10 cellular contexts compared by ENCODE assay signal in the genomic region with DNA sequence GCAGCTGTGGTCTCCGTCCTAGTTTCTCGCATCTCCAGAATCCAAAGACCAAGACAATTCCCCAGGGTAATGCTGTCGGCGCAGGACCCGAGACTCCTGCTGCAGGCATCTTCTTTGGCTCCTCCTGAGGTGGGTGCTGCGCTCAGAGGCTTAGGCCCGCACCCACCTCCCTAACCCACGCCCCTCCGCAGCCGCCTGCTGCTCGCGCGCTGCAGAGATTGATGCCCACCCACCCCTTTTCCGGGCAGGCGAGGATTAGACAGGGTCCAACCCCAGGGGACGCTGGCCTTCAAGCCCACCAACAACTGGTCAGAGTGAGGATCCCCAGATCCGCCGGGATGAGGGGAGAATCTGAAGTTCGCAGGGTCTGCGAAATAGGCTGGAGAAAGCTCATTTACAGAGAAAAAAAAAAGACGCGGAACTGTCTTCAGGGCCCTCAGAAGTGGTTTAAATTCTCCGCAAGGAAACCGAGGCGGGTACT. TPM values are rescaled to one million over a fixed set of nuclear protein-coding genes. Genes with fewer than 3 reads are reported as not detected.
A peak's percentile ranks its signal among the peaks of the same experiment; 100 is the strongest.
DNase-seq lines count a peak whose midpoint lies in the region.
"Had no signal": no experiment of that assay in that cellular context is flagged by ENCODE, and none has a peak within 500 bp of the region (broad histone marks: within the 10 kb centered on the region; RNA-seq: fewer than 3 reads in every experiment).

No MANE protein-coding gene starts in this region.

- no peaks in the 10 kb centered on the region for H3K79me2 ChIP-seq in GM23248 (ENCODE audit: insufficient read depth)

- H3K27ac ChIP-seq in GM23248 (0 out of 2 replicates have a peak overlapping the region, but pooled peaks have one; percentile 7), iPS-18a (ENCODE audit: low read length) (no peak overlapping the region), skeletal muscle tissue (ENCODE audit: low read depth, low read length) (no peak overlapping the region)

- 28 to 31% methylated on average over 22 to 23 of the region's 25 CpGs for WGBS in GM23248 (ENCODE audit: low coverage in 1 of 2, low lambda C conversion rate in 2 of 2, missing lambda C conversion rate in 2 of 2), 2 experiments

- H4K20me1 ChIP-seq in GM23248 (ENCODE audit: insufficient read depth), result no peaks in the 10 kb centered on the region

- no peaks in the 10 kb centered on the region for H3K9me3 ChIP-seq in GM23248 (ENCODE audit: low read depth)
- H3K9me3 ChIP-seq in adipocyte (ENCODE audit: control insufficient read depth, low read length), result peaks cover 7% of the 10 kb centered on the region
- H3K9me3 ChIP-seq in iPS-18a (ENCODE audit: control insufficient read depth, low read depth, low read length), result no peaks in the 10 kb centered on the region
- no peaks in the 10 kb centered on the region for H3K9me3 ChIP-seq in skeletal muscle tissue (ENCODE audit: control insufficient read depth in 3 of 3, low read length in 3 of 3)
- H3K9me3 ChIP-seq: mucosa of descending colon had no signal

- H3K4me3 ChIP-seq in GM23248, result peak overlapping the region; percentile 74
- peak overlapping the region; percentile 83 for H3K4me3 ChIP-seq in adipocyte (ENCODE audit: low read length)
- peak overlapping the region; percentile 67 for H3K4me3 ChIP-seq in iPS-18a (ENCODE audit: low read length)
- H3K4me3 ChIP-seq in skeletal muscle tissue (ENCODE audit: low read length in 3 of 3), result peak overlapping the region; percentile 62 to 71 (median 70)
- H3K4me3 ChIP-seq: mucosa of descending colon had no signal

- peaks cover 6% of the 10 kb centered on the region; the same call in 1 of the 2 replicates for H3K4me1 ChIP-seq in GM23248 (ENCODE audit: insufficient read depth)
- peaks cover 14% of the 10 kb centered on the region for H3K4me1 ChIP-seq in adipocyte (ENCODE audit: control insufficient read depth, insufficient read depth, low read length)
- H3K4me1 ChIP-seq in iPS-18a (ENCODE audit: control insufficient read depth, low read depth, low read length), result no peaks in the 10 kb centered on the region
- H3K4me1 ChIP-seq in skeletal muscle tissue (ENCODE audit: control insufficient read depth in 3 of 3, insufficient read depth in 3 of 3, low read length in 3 of 3), result peaks cover 13 to 14% (median 14%) of the 10 kb centered on the region in 3 donors

- no peaks in the 10 kb centered on the region for H3K9me2 ChIP-seq in GM23248 (ENCODE audit: insufficient read depth)

- peak overlapping the region; percentile 87 for H2AFZ ChIP-seq in GM23248

- H3K4me2 ChIP-seq in GM23248 (ENCODE audit: unreplicated experiment), result peak overlapping the region; percentile 77

- H3K9ac ChIP-seq in GM23248, result peak overlapping the region; percentile 65
- H3K9ac ChIP-seq in adipocyte (ENCODE audit: low read length), result peak overlapping the region; percentile 87
- peak overlapping the region; percentile 6 for H3K9ac ChIP-seq in iPS-18a (ENCODE audit: low read length)
- peak overlapping the region; percentile 15 to 64 (median 19) for H3K9ac ChIP-seq in skeletal muscle tissue (ENCODE audit: low read depth in 1 of 3, low read length in 3 of 3)

- DNase-seq in GM23248, result no peak
- no peak for DNase-seq in adipocyte (ENCODE audit: low read depth)
- no peak for DNase-seq in SW480 (ENCODE audit: low spot score)
- no peak for DNase-seq in AG08396 (ENCODE audit: low spot score)
- DNase-seq in NCI-H446 (lab: John Stamatoyannopoulos, UW), result no peak
- no peak for DNase-seq in NCI-H1930 (lab: John Stamatoyannopoulos, UW)
- DNase-seq: NK-92 treated with Interleukin-12 subunit alpha and Interleukin-12 subunit beta, amount 100 ng/mL, for 24 hours had no signal

- H3K27me3 ChIP-seq in GM23248 (replicated peaks; ENCODE audit: insufficient read depth) (no peaks in the 10 kb centered on the region; the same call in 1 of the 2 replicates), adipocyte (replicated peaks; ENCODE audit: control insufficient read depth, insufficient read depth, low read length) (no peaks in the 10 kb centered on the region), iPS-18a (ENCODE audit: control insufficient read depth, insufficient read depth, low read length) (peaks cover 51% of the 10 kb centered on the region), skeletal muscle tissue (ENCODE audit: control insufficient read depth in 3 of 3, insufficient read depth in 3 of 3, low read length in 3 of 3) (peaks cover 14 to 33% (median 18%) of the 10 kb centered on the region in 3 donors)

- H3K36me3 ChIP-seq in GM23248 (ENCODE audit: low read depth), result no peaks in the 10 kb centered on the region
- H3K36me3 ChIP-seq in adipocyte (ENCODE audit: control insufficient read depth, insufficient read depth, low read length, severe bottlenecking), result no peaks in the 10 kb centered on the region
- H3K36me3 ChIP-seq in iPS-18a (ENCODE audit: control insufficient read depth, low read depth, low read length), result no peaks in the 10 kb centered on the region
- H3K36me3 ChIP-seq in skeletal muscle tissue (ENCODE audit: control insufficient read depth in 3 of 3, insufficient read depth in 3 of 3, low read length in 3 of 3), result no peaks in the 10 kb centered on the region

- in situ Hi-C loops in GM23248 (cut with MboI), result no loop called here

- H3F3A ChIP-seq in GM23248 (ENCODE audit: insufficient read depth), result peaks cover 17% of the 10 kb centered on the region

RNA-seq across cellular contexts. Expression of a gene that starts 27.9 kb away (rescaled TPM):
- total RNA-seq in GM23248 (2014; rRNA removed; shearing (Covaris generic)), result 49.3 and 59.7 TPM in 2 replicates
- polyA plus RNA-seq in GM23248 (2016; fragmentation: Nextera tagmentation; extraction: Ambion mirVana), result 32.8 and 34.1 TPM in 2 replicates
- total RNA-seq in skeletal muscle tissue, result 16.7 TPM

Comparison
In these comparisons a context has a peak if more than half of its experiments do, and no peak if none do; other contexts are left out.
1. H3K9ac ChIP-seq: peak in every context shown above with its lines; median percentile 87 in adipocyte; 65 in GM23248; 19 in skeletal muscle tissue; 6 in iPS-18a.